9 cellular contexts compared by ENCODE assay signal in the genomic region with DNA sequence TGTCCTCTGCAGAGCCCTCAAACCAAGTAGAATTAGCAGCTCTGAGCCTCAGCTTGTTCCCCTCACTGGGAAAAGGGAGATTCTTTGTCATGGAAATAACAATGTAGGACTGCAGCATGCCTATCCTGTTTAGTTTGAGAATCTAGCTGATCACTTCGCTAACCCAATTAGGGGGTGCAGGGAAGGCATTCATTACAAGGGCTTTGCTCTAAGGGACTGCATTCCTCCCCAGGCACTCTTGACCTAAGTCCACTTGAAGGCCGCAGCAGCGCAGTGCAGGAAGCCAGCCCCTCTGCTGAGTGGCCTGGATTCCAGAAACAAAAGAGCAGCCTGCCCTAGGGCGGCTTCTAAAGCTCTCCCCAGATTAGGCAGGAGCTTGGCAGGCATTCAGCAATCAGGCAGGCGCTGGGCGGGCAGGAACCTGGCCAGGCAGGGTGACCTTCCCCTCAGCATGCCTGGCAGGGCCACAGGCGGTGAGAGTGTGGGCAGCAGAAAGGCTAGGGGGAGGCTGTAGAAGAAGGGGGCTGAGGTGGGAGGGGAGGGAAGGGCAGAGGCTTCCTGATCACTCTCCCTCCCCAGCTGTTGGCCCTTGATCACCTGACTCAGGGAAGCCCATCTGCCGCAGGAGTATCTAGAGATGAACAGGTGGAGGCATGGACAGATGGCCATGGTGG. TPM values are rescaled to one million over a fixed set of nuclear protein-coding genes. Genes with fewer than 3 reads are reported as not detected.
DNase-seq lines count a peak whose midpoint lies in the region; ATAC-seq and TF ChIP-seq lines count a peak whose summit lies in the region.
"Had no signal": no experiment of that assay in that cellular context is flagged by ENCODE, and none has a peak within 500 bp of the region (broad histone marks: within the 10 kb centered on the region; RNA-seq: fewer than 3 reads in every experiment).

No MANE protein-coding gene starts in this region.

- H3K4me1 ChIP-seq in GM23338 (ENCODE audit: insufficient read depth) (peaks cover 36% of the 10 kb centered on the region), SJSA1 (replicated peaks) (peaks cover 10% of the 10 kb centered on the region), heart left ventricle (peaks cover 3 to 43% (median 26%) of the 10 kb centered on the region in 12 donors)

- H4K20me1 ChIP-seq in GM23338 (replicated peaks; ENCODE audit: insufficient read depth), result no peaks in the 10 kb centered on the region

- H2AFZ ChIP-seq in GM23338, result no peak overlapping the region

- H3F3A ChIP-seq in GM23338 (replicated peaks; ENCODE audit: low read depth), result peaks cover 16% of the 10 kb centered on the region

- H3K4me1 Mint-ChIP-seq in GM23338, result peaks cover 51% of the 10 kb centered on the region

- H3K36me3 Mint-ChIP-seq in GM23338 (ENCODE audit: low read depth), result peaks cover 21% of the 10 kb centered on the region

- H3K4me3 ChIP-seq in GM23338 (peak overlapping the region; percentile 10; the same call in 1 of the 2 replicates), SJSA1 (no peak overlapping the region), heart left ventricle (no peak overlapping the region)

- H3K79me2 ChIP-seq in GM23338 (replicated peaks; ENCODE audit: insufficient read depth), result peaks cover 72% of the 10 kb centered on the region

- intact Hi-C loops in heart left ventricle (cut with DNase I), result loop anchor here in 1 of 10 donors (1.0 kb wide), 1 partner anchor 18 kb away; no protein-coding TSS in a partner anchor
- intact Hi-C loops in posterior cingulate gyrus (cut with DNase I), result no loop called here

- no peaks in the 10 kb centered on the region; the same call in 1 of the 2 replicates for H3K9me2 ChIP-seq in GM23338 (ENCODE audit: insufficient read depth)

- H3K9me3 ChIP-seq in SJSA1 (replicated peaks) (no peaks in the 10 kb centered on the region), heart left ventricle (no peaks in the 10 kb centered on the region)

- no peak for TF ChIP-seq CTCF in GM23338 (conservative IDR thresholded peaks at IDR 0.05; ENCODE audit: low read depth in 2 of 2)
- no peak for TF ChIP-seq CTCF in heart left ventricle (IDR thresholded peaks at IDR 0.05)

- H3K27me3 ChIP-seq in GM23338 (ENCODE audit: insufficient read depth) (no peaks in the 10 kb centered on the region), SJSA1 (replicated peaks) (no peaks in the 10 kb centered on the region), heart left ventricle (no peaks in the 10 kb centered on the region)

- DNase-seq in GM23338 (ENCODE audit: low spot score), result peak; percentile 97
- peak; percentile 47 to 62 for DNase-seq in SJSA1 (ENCODE audit: low read depth in 1 of 2, low spot score in 2 of 2)
- DNase-seq in heart left ventricle, result peak; percentile 85 to 93 (median 86)
- DNase-seq in posterior cingulate gyrus, result peak in 9 of 10 donors; percentile 28 to 85 (median 47)
- no peak for DNase-seq in activated CD4-positive, alpha-beta T cell treated with anti-CD3 and anti-CD28 coated beads for 48 hours
- no peak for DNase-seq in effector CD4-positive, alpha-beta T cell

- H3K27ac ChIP-seq in GM23338 (ENCODE audit: low read depth) (peak overlapping the region; percentile 92), SJSA1 (no peak overlapping the region), heart left ventricle (peak overlapping the region; percentile 53 to 90 (median 74))

- H3K36me3 ChIP-seq in GM23338 (ENCODE audit: insufficient read depth), result no peaks in the 10 kb centered on the region
- peaks cover 10% of the 10 kb centered on the region; the same call in 1 of the 2 replicates for H3K36me3 ChIP-seq in SJSA1
- H3K36me3 ChIP-seq in heart left ventricle, result no peaks in the 10 kb centered on the region

- 12 to 22% (median 19%) methylated on average over 7 to 8 of the region's 8 CpGs for WGBS in heart left ventricle, 4 donors

- peak overlapping the region; percentile 23 for H3K4me2 ChIP-seq in GM23338

- H3K27me3 Mint-ChIP-seq in GM23338 (ENCODE audit: insufficient read depth, low read depth, poor library complexity), result peaks cover 2% of the 10 kb centered on the region

- peaks cover 4% of the 10 kb centered on the region; the same call in 1 of the 3 replicates for H3K9me3 Mint-ChIP-seq in GM23338
- H3K9me3 Mint-ChIP-seq: activated T-helper 1 cell treated with anti-CD3 and anti-CD28 coated beads, Interleukin-12 subunit alpha, Interleukin-12 subunit beta, Interleukin-2, Interleukin-4 antibody, amounts not matched to agents 30 ng/mL and 10 ng/mL and 1 ng/mL, durations not matched to agents 14 hours and 24 hours and 36 hours had no signal

- ATAC-seq in GM23338, result peak; percentile 95
- peak; percentile 93 to 97 (median 96) for ATAC-seq in heart left ventricle
- no peak for ATAC-seq in GM18517 (IDR thresholded peaks at IDR 0.05; ENCODE audit: unreplicated experiment)
- ATAC-seq in HG02884 (IDR thresholded peaks at IDR 0.05; ENCODE audit: unreplicated experiment), result no peak

- peak overlapping the region; percentile 50 for H3K4me3 Mint-ChIP-seq in GM23338
- H3K4me3 Mint-ChIP-seq: activated T-helper 1 cell treated with anti-CD3 and anti-CD28 coated beads, Interleukin-12 subunit alpha, Interleukin-12 subunit beta, Interleukin-2, Interleukin-4 antibody, amounts not matched to agents 30 ng/mL and 10 ng/mL and 1 ng/mL, durations not matched to agents 14 hours and 24 hours and 36 hours had no signal

- peak overlapping the region; percentile 98 for H3K27ac Mint-ChIP-seq in GM23338
- H3K27ac Mint-ChIP-seq: activated T-helper 1 cell treated with anti-CD3 and anti-CD28 coated beads, Interleukin-12 subunit alpha, Interleukin-12 subunit beta, Interleukin-2, Interleukin-4 antibody, amounts not matched to agents 30 ng/mL and 10 ng/mL and 1 ng/mL, durations not matched to agents 14 hours and 24 hours and 36 hours had no signal

- no peak for TF ChIP-seq POLR2A in heart left ventricle (IDR thresholded peaks at IDR 0.05)

RNA-seq across cellular contexts. Expression of a gene that starts 24.8 kb away (rescaled TPM):
- 22.1 and 29.2 TPM in 2 replicates for total RNA-seq in GM23338 (2014; rRNA removed; shearing (Covaris generic))
- polyA plus RNA-seq in GM23338 (2016; fragmentation: Nextera tagmentation; extraction: Ambion mirVana) (27.0 and 28.4 TPM in 2 replicates), heart left ventricle (1 to 10 TPM; 3.5 to 4.1 TPM)
- total RNA-seq in SJSA1 (2014; rRNA removed; shearing (Covaris generic)), result 12.9 and 14.9 TPM in 2 replicates
- total RNA-seq in heart left ventricle, result 10 to 100 TPM in 2 of 9 donors, 1 to 10 TPM in 7; 4.1 to 12.4 (median 7.6) TPM
- total RNA-seq: activated T-helper 1 cell treated with anti-CD3 and anti-CD28 coated beads, Interleukin-12 subunit alpha, Interleukin-12 subunit beta, Interleukin-2, Interleukin-4 antibody, amounts not matched to agents 30 ng/mL and 10 ng/mL and 1 ng/mL, durations not matched to agents 14 hours and 24 hours and 36 hours had no signal

RNA-seq across cellular contexts. Expression of a gene that starts 58.2 kb away (rescaled TPM):
- 1.7 and 2.2 TPM in 2 replicates for total RNA-seq in GM23338 (2014; rRNA removed; shearing (Covaris generic))
- polyA plus RNA-seq in GM23338 (2016; fragmentation: Nextera tagmentation; extraction: Ambion mirVana) (7.5 and 9.7 TPM in 2 replicates), heart left ventricle (1 to 10 TPM in 1 of 2 donors, under 1 TPM in 1; 0.25 to 6.2 TPM)
- not detected in 2 replicates for total RNA-seq in SJSA1 (2014; rRNA removed; shearing (Covaris generic))
- 1 to 10 TPM in 8 of 9 donors, under 1 TPM in 1; 0.83 to 4.8 (median 2.3) TPM for total RNA-seq in heart left ventricle
- total RNA-seq: activated T-helper 1 cell treated with anti-CD3 and anti-CD28 coated beads, Interleukin-12 subunit alpha, Interleukin-12 subunit beta, Interleukin-2, Interleukin-4 antibody, amounts not matched to agents 30 ng/mL and 10 ng/mL and 1 ng/mL, durations not matched to agents 14 hours and 24 hours and 36 hours had no signal

Comparison
In these comparisons a context has a peak if more than half of its experiments do, and no peak if none do; other contexts are left out.
1. ATAC-seq: peak in GM23338 (single experiment) and heart left ventricle (4 of 4); none in GM18517 (single experiment) and HG02884 (single experiment).
2. DNase-seq: peak in GM23338 (single experiment), SJSA1 (2 of 2), heart left ventricle (5 of 5) and posterior cingulate gyrus (9 of 10); none in activated CD4-positive, alpha-beta T cell treated with anti-CD3 and anti-CD28 coated beads for 48 hours (single experiment) and effector CD4-positive, alpha-beta T cell (single experiment).